In the genomic region with DNA sequence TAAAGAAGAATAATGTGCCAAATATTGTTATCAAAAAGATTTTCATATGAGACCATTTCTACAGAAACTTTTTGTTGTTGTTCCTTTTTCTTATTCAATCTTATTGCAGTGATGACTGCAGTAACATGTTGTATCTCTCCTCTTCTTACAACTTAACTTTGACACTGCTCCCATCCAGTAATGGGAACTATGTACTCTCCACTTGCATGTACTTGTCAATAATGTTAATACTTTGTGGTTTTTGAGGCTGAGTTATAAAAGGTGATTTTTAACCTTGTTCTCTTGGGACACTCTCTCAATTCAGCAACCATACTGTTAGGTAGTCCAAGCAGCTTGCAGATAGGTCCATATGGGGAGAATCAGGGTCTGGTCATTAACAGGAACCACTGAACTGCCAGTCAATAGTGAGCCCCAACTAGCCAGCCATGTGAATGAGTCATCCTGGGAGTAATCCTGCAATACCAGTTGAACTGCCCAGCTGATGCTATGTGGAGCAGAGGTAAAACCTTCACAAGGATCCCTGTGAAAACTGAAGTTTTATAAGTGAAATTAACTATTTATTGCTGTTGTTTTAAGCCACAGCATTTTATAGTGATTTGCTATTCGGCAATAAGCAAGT, we compare ENCODE assay signal across 11 cellular contexts.
A peak's percentile ranks its signal among the peaks of the same experiment; 100 is the strongest.
DNase-seq lines count a peak whose midpoint lies in the region; ATAC-seq and TF ChIP-seq lines count a peak whose summit lies in the region.
"Had no signal": no experiment of that assay in that cellular context is flagged by ENCODE, and none has a peak within 500 bp of the region (broad histone marks: within the 10 kb centered on the region; RNA-seq: fewer than 3 reads in every experiment).

No MANE protein-coding gene starts in this region.

- POLR2A ChIA-PET in Caco-2 (lab: Charles Lee) = no interaction called here
- POLR2A ChIA-PET in activated CD8-positive, alpha-beta T cell treated with anti-CD3 and anti-CD28 coated beads for 36 hours (lab: Charles Lee) = no interaction called here

- H3K27me3 ChIP-seq in Caco-2 (replicated peaks; ENCODE audit: control insufficient read depth, insufficient read depth, low read length) = no peaks in the 10 kb centered on the region
- H3K27me3 ChIP-seq in kidney epithelial cell (ENCODE audit: control insufficient read depth, insufficient read depth, low read length) = no peaks in the 10 kb centered on the region

- H3K9me3 Mint-ChIP-seq in Caco-2 (ENCODE audit: unreplicated experiment) (peaks cover 27% of the 10 kb centered on the region), HFFc6 (no peaks in the 10 kb centered on the region)
- no peaks in the 10 kb centered on the region for H3K9me3 Mint-ChIP-seq in activated CD8-positive, alpha-beta T cell treated with anti-CD3 and anti-CD28 coated beads for 36 hours

- CTCF ChIA-PET in Caco-2 (lab: Charles Lee) = no interaction called here
- CTCF ChIA-PET in activated CD8-positive, alpha-beta T cell treated with anti-CD3 and anti-CD28 coated beads for 36 hours (lab: Charles Lee) = no interaction called here

- peak; percentile 69 for ATAC-seq in HG02642 (IDR thresholded peaks at IDR 0.05; ENCODE audit: poor library complexity, unreplicated experiment)
- ATAC-seq in activated CD8-positive, alpha-beta T cell treated with anti-CD3 and anti-CD28 coated beads for 36 hours = no peak

- peaks cover 8% of the 10 kb centered on the region; the same call in 1 of the 2 replicates for H3K9me3 ChIP-seq in Caco-2

- peak; percentile 75 to 86 for DNase-seq in Caco-2
- peak; percentile 54 for DNase-seq in RPMI7951 (ENCODE audit: low read depth)
- DNase-seq in kidney epithelial cell (ENCODE audit: low read depth) = peak; percentile 53
- DNase-seq in activated CD8-positive, alpha-beta T cell treated with anti-CD3 and anti-CD28 coated beads for 36 hours = no peak
- no peak for DNase-seq in HFFc6
- no peak for DNase-seq in NCI-H1694 (lab: John Stamatoyannopoulos, UW)
- no peak for DNase-seq in NCI-H1417 treated with DMSO at 0.1 percent for 48 hours (lab: John Stamatoyannopoulos, UW)
- DNase-seq: activated CD4-positive, alpha-beta T cell treated with anti-CD3 and anti-CD28 coated beads, Interleukin-2, amount 50 U/mL, for 1 hour; COR-L47; glutamatergic neuron had no signal

- BruUV-seq in Caco-2 (replicated peaks; lab: Mats Ljungman, UMichigan) = no TSS peak

- H3K36me3 ChIP-seq in Caco-2 (ENCODE audit: control insufficient read depth, insufficient read depth, low read length) = no peaks in the 10 kb centered on the region
- H3K36me3 ChIP-seq in kidney epithelial cell (ENCODE audit: control insufficient read depth, insufficient read depth, low read length) = no peaks in the 10 kb centered on the region

- TF ChIP-seq CTCF in Caco-2 (IDR thresholded peaks at IDR 0.05; ENCODE audit: insufficient read depth in 1 of 2, low read depth in 1 of 2, low read length in 1 of 2, severe bottlenecking in 1 of 2, unreplicated experiment in 1 of 2) = no peak
- no peak for TF ChIP-seq CTCF in kidney epithelial cell (IDR thresholded peaks at IDR 0.05; ENCODE audit: insufficient read depth, low read length, poor library complexity, severe bottlenecking)
- TF ChIP-seq CTCF in activated CD8-positive, alpha-beta T cell treated with anti-CD3 and anti-CD28 coated beads for 36 hours (IDR thresholded peaks at IDR 0.05) = no peak
- TF ChIP-seq CTCF in HFFc6 (IDR thresholded peaks at IDR 0.05) = no peak

- peak overlapping the region; percentile 81 for H3K27ac Mint-ChIP-seq in Caco-2 (ENCODE audit: unreplicated experiment)
- H3K27ac Mint-ChIP-seq in activated CD8-positive, alpha-beta T cell treated with anti-CD3 and anti-CD28 coated beads for 36 hours = no peak overlapping the region
- H3K27ac Mint-ChIP-seq in HFFc6 = no peak overlapping the region

- H3K36me3 Mint-ChIP-seq in Caco-2 (ENCODE audit: insufficient read depth, unreplicated experiment) (peaks cover 5% of the 10 kb centered on the region), HFFc6 (ENCODE audit: low read depth) (no peaks in the 10 kb centered on the region)
- H3K36me3 Mint-ChIP-seq in activated CD8-positive, alpha-beta T cell treated with anti-CD3 and anti-CD28 coated beads for 36 hours (ENCODE audit: low read depth) = no peaks in the 10 kb centered on the region

- H3K4me1 ChIP-seq in Caco-2 = peaks cover 26% of the 10 kb centered on the region

- H3K4me3 Mint-ChIP-seq in Caco-2 (ENCODE audit: unreplicated experiment) (peak overlapping the region; percentile 59), HFFc6 (no peak overlapping the region)
- no peak overlapping the region for H3K4me3 Mint-ChIP-seq in activated CD8-positive, alpha-beta T cell treated with anti-CD3 and anti-CD28 coated beads for 36 hours

- no peak overlapping the region for H3K4me3 ChIP-seq in Caco-2 (ENCODE audit: low read depth, low read length)
- no peak overlapping the region for H3K4me3 ChIP-seq in kidney epithelial cell (ENCODE audit: low read depth, low read length)

- H3K27me3 Mint-ChIP-seq in Caco-2 (ENCODE audit: insufficient read depth, unreplicated experiment) (peaks cover 3% of the 10 kb centered on the region), HFFc6 (ENCODE audit: insufficient read depth) (peaks cover 14% of the 10 kb centered on the region)
- peaks cover 14% of the 10 kb centered on the region for H3K27me3 Mint-ChIP-seq in activated CD8-positive, alpha-beta T cell treated with anti-CD3 and anti-CD28 coated beads for 36 hours

- H3K4me1 Mint-ChIP-seq in Caco-2 (ENCODE audit: low read depth, unreplicated experiment) = peaks cover 19% of the 10 kb centered on the region
- H3K4me1 Mint-ChIP-seq in activated CD8-positive, alpha-beta T cell treated with anti-CD3 and anti-CD28 coated beads for 36 hours (ENCODE audit: low read depth) = no peaks in the 10 kb centered on the region
- H3K4me1 Mint-ChIP-seq in HFFc6 (ENCODE audit: low read depth) = no peaks in the 10 kb centered on the region

- intact Hi-C loops in Caco-2 (cut with micrococcal nuclease; ENCODE audit: unreplicated experiment) = loop anchor here (1.0 kb wide), 1 partner anchor 25 kb away; no protein-coding TSS in a partner anchor
- intact Hi-C loops in activated CD8-positive, alpha-beta T cell treated with anti-CD3 and anti-CD28 coated beads for 36 hours (cut with micrococcal nuclease) = no loop called here

Comparison
In these comparisons a context has a peak if more than half of its experiments do, and no peak if none do; other contexts are left out.
1. DNase-seq: peak in Caco-2 (2 of 2), RPMI7951 (single experiment) and kidney epithelial cell (single experiment); none in activated CD8-positive, alpha-beta T cell treated with anti-CD3 and anti-CD28 coated beads for 36 hours (single experiment), HFFc6 (single experiment), NCI-H1694 (single experiment) and NCI-H1417 treated with DMSO at 0.1 percent for 48 hours (single experiment).